22 cellular contexts compared by ENCODE assay signal in genomic region chr22:29815580-29815979, GRCh38. TPM values are rescaled to one million over a fixed set of nuclear protein-coding genes. Genes with fewer than 3 reads are reported as not detected.
DNase-seq lines count a peak whose midpoint lies in the region; ATAC-seq and TF ChIP-seq lines count a peak whose summit lies in the region.
"Had no signal": no experiment of that assay in that cellular context is flagged by ENCODE, and none has a peak within 500 bp of the region (broad histone marks: within the 10 kb centered on the region; RNA-seq: fewer than 3 reads in every experiment).

No MANE protein-coding gene starts in this region.

- DNase-seq in NCI-H446 (lab: John Stamatoyannopoulos, UW) (peak; percentile 64 to 78), heart right ventricle (no peak), trophoblast cell (no peak), NCI-H1092 treated with DMSO at 0.1 percent for 48 hours (lab: John Stamatoyannopoulos, UW) (no peak), UCSD-AML1 (lab: John Stamatoyannopoulos, UW; ENCODE audit: unreplicated experiment) (no peak)
- DNase-seq in activated CD8-positive, alpha-beta memory T cell treated with anti-CD3 and anti-CD28 coated beads, Interleukin-2, amount 50 U/mL, for 48 hours = no peak
- DNase-seq: activated CD4-positive, alpha-beta T cell treated with anti-CD3 and anti-CD28 coated beads, Interleukin-2, amount 50 U/mL, for 48 hours; activated naive CD4-positive, alpha-beta T cell treated with anti-CD3 and anti-CD28 coated beads for 36 hours; activated T-cell treated with anti-CD3 and anti-CD28 coated beads, Interleukin-2, amount 50 U/mL, for 1 hour; AML-193; endodermal cell; mesendoderm; MM.1S; naive thymus-derived CD4-positive, alpha-beta T cell; NCI-H146; PC-3; stimulated activated CD4-positive, alpha-beta T cell treated with anti-CD3 and anti-CD28 coated beads, Interleukin-2, amount 100 ng/mL, for 48 hours had no signal

- no peak overlapping the region for H3K9ac ChIP-seq in trophoblast cell (ENCODE audit: low read length)
- H3K9ac ChIP-seq: parathyroid adenoma had no signal

- H2BK5ac ChIP-seq in trophoblast cell (ENCODE audit: low read depth, low read length, poor library complexity) = no peak overlapping the region

- H3K14ac ChIP-seq in trophoblast cell (ENCODE audit: low read length) = peak overlapping the region; percentile 32

- H3K4me3 ChIP-seq in heart right ventricle (no peak overlapping the region), trophoblast cell (ENCODE audit: low read depth, low read length) (no peak overlapping the region)
- H3K4me3 ChIP-seq: SJSA1, skin epidermis had no signal

- peak overlapping the region; percentile 19 for H2BK12ac ChIP-seq in trophoblast cell (ENCODE audit: low read length)

- no peaks in the 10 kb centered on the region for H3K79me1 ChIP-seq in trophoblast cell (ENCODE audit: low read length)

- no peak overlapping the region for H4K91ac ChIP-seq in trophoblast cell (ENCODE audit: low read depth, low read length)

- peak overlapping the region; percentile 36 for H2BK120ac ChIP-seq in trophoblast cell (ENCODE audit: insufficient read depth, low read length, poor library complexity)

- H3K4ac ChIP-seq in trophoblast cell (ENCODE audit: low read depth, low read length) = no peak overlapping the region

- peak overlapping the region; percentile 2 for H4K8ac ChIP-seq in trophoblast cell (ENCODE audit: low read depth, low read length)

- no peak overlapping the region for H2AK5ac ChIP-seq in trophoblast cell (ENCODE audit: low read length)

- H3K4me2 ChIP-seq in trophoblast cell (ENCODE audit: low read length) = no peak overlapping the region

- H3K27me3 ChIP-seq in heart right ventricle (no peaks in the 10 kb centered on the region), trophoblast cell (ENCODE audit: insufficient read depth, low read length) (no peaks in the 10 kb centered on the region)
- H3K27me3 ChIP-seq: SJSA1 had no signal

- peaks cover 4 to 98% (median 36%) of the 10 kb centered on the region in 9 donors for H3K36me3 ChIP-seq in heart right ventricle
- H3K36me3 ChIP-seq in trophoblast cell (ENCODE audit: control insufficient read depth in 1 of 2, insufficient read depth in 2 of 2, low read length in 2 of 2) = peaks cover 17 to 43% of the 10 kb centered on the region in 2 experiments

- intact Hi-C loops in heart right ventricle (cut with DNase I) = loop anchor here in 1 of 10 donors (5.0 kb wide), 1 partner anchor 192 kb away; no protein-coding TSS in a partner anchor

- H3K27ac ChIP-seq in angular gyrus (ENCODE audit: low read depth, low read length) (peak overlapping the region; percentile 8), heart right ventricle (peak overlapping the region in 8 of 10 donors; percentile 26 to 70 (median 56)), trophoblast cell (ENCODE audit: low read depth, low read length) (no peak overlapping the region)
- H3K27ac ChIP-seq: parathyroid adenoma, SJSA1 had no signal

- H3K79me2 ChIP-seq in trophoblast cell (ENCODE audit: control insufficient read depth, insufficient read depth, low read length, poor library complexity) = no peaks in the 10 kb centered on the region
- H3K79me2 ChIP-seq: parathyroid adenoma had no signal

- H3K23ac ChIP-seq in trophoblast cell (ENCODE audit: low read length) = no peak overlapping the region

- no peak for TF ChIP-seq CTCF in heart right ventricle (IDR thresholded peaks at IDR 0.05)

- ATAC-seq in heart right ventricle (peak in 3 of 8 donors; percentile 2 to 10 (median 4)), HG03045 (IDR thresholded peaks at IDR 0.05; ENCODE audit: unreplicated experiment) (no peak)
- ATAC-seq: naive thymus-derived CD4-positive, alpha-beta T cell; PC-3 had no signal

- no peak overlapping the region for H4K12ac ChIP-seq in trophoblast cell (ENCODE audit: low read depth, low read length)

- H3K4me1 ChIP-seq in heart right ventricle (peaks cover 8 to 41% (median 23%) of the 10 kb centered on the region in 9 donors), trophoblast cell (ENCODE audit: control insufficient read depth in 1 of 2, insufficient read depth in 2 of 2, low read length in 2 of 2) (peaks cover 11 to 20% of the 10 kb centered on the region in 2 experiments)
- H3K4me1 ChIP-seq: parathyroid adenoma, SJSA1 had no signal

- WGBS in heart right ventricle, 2 donors = 68 to 71% methylated on average over 4 of the region's 4 CpGs
- no CpG with 5 or more reads among the region's 4 CpGs for WGBS in trophoblast cell (ENCODE audit: extremely low coverage, insufficient coverage, insufficient read length)

- H3K18ac ChIP-seq in trophoblast cell (ENCODE audit: low read length) = no peak overlapping the region

- H2AFZ ChIP-seq in trophoblast cell (ENCODE audit: insufficient read depth, low read length, poor library complexity) = no peak overlapping the region
- H2AFZ ChIP-seq: parathyroid adenoma had no signal

- H3K9me3 ChIP-seq in heart right ventricle (no peaks in the 10 kb centered on the region), trophoblast cell (ENCODE audit: insufficient read depth, low read depth, low read length) (no peaks in the 10 kb centered on the region)
- H3K9me3 ChIP-seq: SJSA1 had no signal

RNA-seq across cellular contexts. Expression of gene ASCC2, which starts 22.5 kb away (rescaled TPM):
- 10 to 100 TPM; 26.6 to 42.1 (median 33.1) TPM for total RNA-seq in heart right ventricle
- polyA plus RNA-seq in heart right ventricle = 10 to 100 TPM; 47.4 to 87.0 TPM
- polyA plus RNA-seq in trophoblast cell (2013) = 50.2 and 51.2 TPM in 2 replicates

RNA-seq across cellular contexts. Expression of gene UQCR10, which starts 48.4 kb away (rescaled TPM):
- 100 to 1,000 TPM; 296 to 412 (median 358) TPM for total RNA-seq in heart right ventricle
- polyA plus RNA-seq in heart right ventricle = 100 to 1,000 TPM; 614 to 963 TPM
- polyA plus RNA-seq in trophoblast cell (2013) = 143 and 144 TPM in 2 replicates

RNA-seq across cellular contexts. Expression of gene ZMAT5, which starts 48.8 kb away (rescaled TPM):
- 10 to 100 TPM; 15.1 to 23.9 (median 19.3) TPM for total RNA-seq in heart right ventricle
- polyA plus RNA-seq in heart right ventricle = 10 to 100 TPM; 37.6 to 46.7 TPM
- polyA plus RNA-seq in trophoblast cell (2013) = 12.7 and 14.0 TPM in 2 replicates

Comparison
In these comparisons a context has a peak if more than half of its experiments do, and no peak if none do; other contexts are left out.
1. DNase-seq: peak in NCI-H446 (2 of 2); none in heart right ventricle (0 of 2), trophoblast cell (0 of 2), activated CD8-positive, alpha-beta memory T cell treated with anti-CD3 and anti-CD28 coated beads, Interleukin-2, amount 50 U/mL, for 48 hours (single experiment), NCI-H1092 treated with DMSO at 0.1 percent for 48 hours (single experiment) and UCSD-AML1 (single experiment).